Comparison of ENCODE assay signal across 15 cellular contexts in genomic region chr9:32644698-32645097, GRCh38. TPM values are rescaled to one million over a fixed set of nuclear protein-coding genes. Genes with fewer than 3 reads are reported as not detected.
DNase-seq lines count a peak whose midpoint lies in the region; ATAC-seq and FAIRE-seq lines count a peak whose summit lies in the region.
"Had no signal": no experiment of that assay in that cellular context is flagged by ENCODE, and none has a peak within 500 bp of the region (broad histone marks: within the 10 kb centered on the region; RNA-seq: fewer than 3 reads in every experiment).

No MANE protein-coding gene starts in this region.

- no peaks in the 10 kb centered on the region for H3K4me1 ChIP-seq in CD8-positive, alpha-beta memory T cell (ENCODE audit: insufficient read depth, low read length)

- DNase-seq in Caki2 (ENCODE audit: low read depth) = peak; percentile 39
- peak; percentile 91 for DNase-seq in MG63
- DNase-seq in dedifferentiated amniotic fluid mesenchymal stem cell (ENCODE audit: extremely low spot score) = peak; percentile 64
- peak; percentile 92 for DNase-seq in non-pigmented ciliary epithelial cell (ENCODE audit: low read depth)
- DNase-seq in GF-D8 (lab: John Stamatoyannopoulos, UW) = no peak
- no peak for DNase-seq in GM19239 (ENCODE audit: insufficient read length, low spot score)
- DNase-seq in CD8-positive, alpha-beta memory T cell = no peak
- DNase-seq: activated CD4-positive, alpha-beta T cell treated with anti-CD3 and anti-CD28 coated beads, Interleukin-2, amount 50 U/mL, for 1 hour; DMS 273 treated with DMSO at 0.1 percent for 48 hours; NCI-H2029 treated with DMSO at 0.1 percent for 48 hours; SIG-M5; stimulated activated naive CD8-positive, alpha-beta T cell treated with anti-CD3 and anti-CD28 coated beads, Interleukin-15, Interleukin-2, amounts not matched to agents 100 U/mL and 50 U/mL, for 24 hours had no signal

- no peaks in the 10 kb centered on the region for H3K36me3 Mint-ChIP-seq in CD8-positive, alpha-beta memory T cell
- H3K36me3 Mint-ChIP-seq: activated naive CD4-positive, alpha-beta T cell treated with anti-CD3 and anti-CD28 coated beads, Interleukin-2, amount 50 U/mL, for 24 hours had no signal

- in situ Hi-C loops in Caki2 (cut with HindIII; ENCODE audit: low pct_unique_long_range_greater_than_20kb, low sequenced_read_pairs) = no loop called here

- CTCF ChIA-PET in CD8-positive, alpha-beta memory T cell (lab: Charles Lee) = no interaction called here

- H3K36me3 ChIP-seq in MG63 = no peaks in the 10 kb centered on the region
- no peaks in the 10 kb centered on the region for H3K36me3 ChIP-seq in CD8-positive, alpha-beta memory T cell (ENCODE audit: insufficient read depth, low read length)

- no peaks in the 10 kb centered on the region for H3K4me1 Mint-ChIP-seq in CD8-positive, alpha-beta memory T cell
- H3K4me1 Mint-ChIP-seq: activated naive CD4-positive, alpha-beta T cell treated with anti-CD3 and anti-CD28 coated beads, Interleukin-2, amount 50 U/mL, for 24 hours; nephron had no signal

- H3K4me3 ChIP-seq in MG63 = no peak overlapping the region
- H3K4me3 ChIP-seq in CD8-positive, alpha-beta memory T cell (ENCODE audit: low read length) = no peak overlapping the region

- H3K27me3 ChIP-seq in MG63 = no peaks in the 10 kb centered on the region
- no peaks in the 10 kb centered on the region for H3K27me3 ChIP-seq in CD8-positive, alpha-beta memory T cell (ENCODE audit: insufficient read depth, low read length, poor library complexity, severe bottlenecking)

- H3K27ac Mint-ChIP-seq in CD8-positive, alpha-beta memory T cell = no peak overlapping the region
- H3K27ac Mint-ChIP-seq: activated naive CD4-positive, alpha-beta T cell treated with anti-CD3 and anti-CD28 coated beads, Interleukin-2, amount 50 U/mL, for 24 hours; nephron had no signal

- ATAC-seq in GM18498 (IDR thresholded peaks at IDR 0.05; ENCODE audit: unreplicated experiment) = no peak
- ATAC-seq: stimulated activated naive CD8-positive, alpha-beta T cell treated with anti-CD3 and anti-CD28 coated beads, Interleukin-15, Interleukin-2, amounts not matched to agents 100 U/mL and 50 U/mL, for 24 hours had no signal

- H3K4me3 Mint-ChIP-seq in CD8-positive, alpha-beta memory T cell = no peak overlapping the region
- H3K4me3 Mint-ChIP-seq: activated naive CD4-positive, alpha-beta T cell treated with anti-CD3 and anti-CD28 coated beads, Interleukin-2, amount 50 U/mL, for 24 hours; nephron had no signal

- FAIRE-seq in GM19239 (lab: Jason Lieb, UNC) = no peak

- H3K27ac ChIP-seq in CD8-positive, alpha-beta memory T cell (ENCODE audit: low read depth, low read length) = no peak overlapping the region

- H3K27me3 Mint-ChIP-seq in CD8-positive, alpha-beta memory T cell = peaks cover 7 to 37% of the 10 kb centered on the region in 2 donors

- peaks cover 0 to 5% (median 2%) of the 10 kb centered on the region in 5 donors for H3K9me3 Mint-ChIP-seq in CD8-positive, alpha-beta memory T cell
- H3K9me3 Mint-ChIP-seq: activated naive CD4-positive, alpha-beta T cell treated with anti-CD3 and anti-CD28 coated beads, Interleukin-2, amount 50 U/mL, for 24 hours had no signal

- no peaks in the 10 kb centered on the region for H3K9me3 ChIP-seq in MG63
- H3K9me3 ChIP-seq in CD8-positive, alpha-beta memory T cell (ENCODE audit: low read length) = no peaks in the 10 kb centered on the region

- POLR2A ChIA-PET in CD8-positive, alpha-beta memory T cell (lab: Charles Lee) = no interaction called here

RNA-seq across cellular contexts. Expression of gene TAF1L, which starts 9.2 kb away (rescaled TPM):
- total RNA-seq in Caki2 (2014; rRNA removed; shearing (Covaris generic); ENCODE audit: low replicate concordance) = not detected in 2 replicates
- not detected in 2 replicates for total RNA-seq in MG63 (2014; rRNA removed; shearing (Covaris generic); ENCODE audit: low replicate concordance)
- total RNA-seq in CD8-positive, alpha-beta memory T cell = not detected
- polyA plus RNA-seq in CD8-positive, alpha-beta memory T cell = not detected

Comparison
In these comparisons a context has a peak if more than half of its experiments do, and no peak if none do; other contexts are left out.
1. DNase-seq: peak in Caki2 (single experiment), MG63 (single experiment), dedifferentiated amniotic fluid mesenchymal stem cell (single experiment) and non-pigmented ciliary epithelial cell (single experiment); none in GF-D8 (single experiment), GM19239 (single experiment) and CD8-positive, alpha-beta memory T cell (0 of 5).